ENCODE assay signal across 8 cellular contexts in the genomic region with DNA sequence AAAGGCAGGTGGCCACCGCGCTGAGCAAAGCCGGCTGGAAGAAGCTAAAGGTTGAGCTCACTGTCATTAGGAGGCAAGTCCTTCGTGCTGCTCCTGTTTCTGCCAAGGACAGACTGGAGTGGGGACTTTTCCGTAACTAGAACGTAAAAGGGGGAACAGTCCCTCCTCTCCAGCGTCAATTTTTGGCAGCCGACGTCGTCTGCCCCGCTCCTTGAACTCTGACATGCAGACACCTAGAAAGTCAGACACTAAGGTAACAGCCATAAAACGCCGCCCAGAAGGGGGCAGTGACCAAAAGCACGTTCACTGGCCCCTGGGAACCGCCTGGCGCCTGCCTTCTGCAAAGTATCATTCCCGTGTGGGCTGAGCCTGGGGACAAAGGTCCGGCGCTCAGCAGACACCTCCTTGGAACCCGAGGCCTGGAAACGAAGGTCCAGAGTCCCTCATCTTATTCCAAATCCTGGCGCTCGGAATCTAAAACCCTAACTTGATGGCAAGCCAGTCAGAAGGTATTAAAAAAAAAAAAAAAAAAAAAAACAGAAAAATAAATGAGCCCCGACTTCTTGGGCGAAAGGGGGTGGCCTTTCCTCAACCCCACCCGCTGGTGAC. TPM values are rescaled to one million over a fixed set of nuclear protein-coding genes. Genes with fewer than 3 reads are reported as not detected.
DNase-seq lines count a peak whose midpoint lies in the region; ATAC-seq and TF ChIP-seq lines count a peak whose summit lies in the region.

No MANE protein-coding gene starts in this region.

- TF ChIP-seq POLR2A in prostate gland (IDR thresholded peaks at IDR 0.05): no peak

- H3K27ac ChIP-seq in C4-2B (peak overlapping the region; percentile 74), heart right ventricle (peak overlapping the region; percentile 89 to 100 (median 98)), prostate gland (peak overlapping the region; percentile 94 to 99)

- WGBS in heart right ventricle, 2 donors: 4 to 5% methylated on average over 26 of the region's 26 CpGs
- 2% methylated on average over 26 of the region's 26 CpGs for WGBS in prostate gland

- no peak; the same call in 1 of the 2 replicates for TF ChIP-seq CTCF in C4-2B (conservative IDR thresholded peaks at IDR 0.05)
- peak in 7 of 9 donors; percentile 19 to 63 (median 50) for TF ChIP-seq CTCF in heart right ventricle (IDR thresholded peaks at IDR 0.05)
- TF ChIP-seq CTCF in prostate gland (IDR thresholded peaks at IDR 0.05): peak in 3 of 4 experiments; percentile 18 to 52 (median 44)

- DNase-seq in HCEC 1CT: peak; percentile 39
- DNase-seq in OCI-M1 (lab: John Stamatoyannopoulos, UW): peak; percentile 64
- DNase-seq in activated naive CD4-positive, alpha-beta T cell treated with anti-CD3 and anti-CD28 coated beads, Interleukin-2, amount 50 U/mL, for 16 hours: peak; percentile 40
- DNase-seq in heart right ventricle: peak; percentile 72 to 74
- peak; percentile 73 for DNase-seq in prostate gland (ENCODE audit: low spot score)
- no peak for DNase-seq in NCI-H1694 (lab: John Stamatoyannopoulos, UW)
- DNase-seq in NCI-H1436 (lab: John Stamatoyannopoulos, UW): no peak

- H3K9me3 ChIP-seq in heart right ventricle (no peaks in the 10 kb centered on the region), prostate gland (no peaks in the 10 kb centered on the region)

- H3K4me1 ChIP-seq in heart right ventricle (peaks cover 9 to 50% (median 31%) of the 10 kb centered on the region in 9 donors), prostate gland (replicated peaks) (no peaks in the 10 kb centered on the region)

- intact Hi-C loops in heart right ventricle (cut with DNase I): loop anchor here in 4 of 10 donors (2.0 to 5.0 kb wide), 3 partner anchors 45 to 115 kb away; no protein-coding TSS in a partner anchor
- intact Hi-C loops in prostate gland (cut with DNase I): no loop called here

- H3K4me3 ChIP-seq in heart right ventricle (peak overlapping the region; percentile 60 to 99 (median 84)), prostate gland (peak overlapping the region; percentile 60 to 83)

- ATAC-seq in heart right ventricle: peak; percentile 26 to 65 (median 56)

- H3K27me3 ChIP-seq in heart right ventricle (peaks cover 0 to 20% (median 0%) of the 10 kb centered on the region in 7 donors), prostate gland (replicated peaks; ENCODE audit: insufficient read depth) (no peaks in the 10 kb centered on the region)

- no peaks in the 10 kb centered on the region for H3K36me3 ChIP-seq in heart right ventricle
- H3K36me3 ChIP-seq in prostate gland: no peaks in the 10 kb centered on the region

RNA-seq across cellular contexts. Expression of a gene that starts 1.1 kb away (rescaled TPM):
- total RNA-seq in heart right ventricle: 100 to 1,000 TPM in 4 of 10 donors, 10 to 100 TPM in 6; 46.3 to 259 (median 82.7) TPM
- polyA plus RNA-seq in heart right ventricle: 10 to 100 TPM; 46.6 to 46.7 TPM
- 100 to 1,000 TPM in 1 of 2 donors, 10 to 100 TPM in 1; 53.5 to 198 TPM for total RNA-seq in prostate gland

RNA-seq across cellular contexts. Expression of a gene that starts 16.0 kb away (rescaled TPM):
- total RNA-seq in heart right ventricle (10 to 100 TPM; 23.3 to 72.3 (median 38.0) TPM), prostate gland (100 to 1,000 TPM; 124 to 237 TPM)
- polyA plus RNA-seq in heart right ventricle: 10 to 100 TPM; 36.0 to 77.8 TPM

RNA-seq across cellular contexts. Expression of a gene that starts 20.2 kb away (rescaled TPM):
- total RNA-seq in heart right ventricle (not detected), prostate gland (not detected)
- polyA plus RNA-seq in heart right ventricle: not detected

RNA-seq across cellular contexts. Expression of a gene that starts 38.3 kb away (rescaled TPM):
- total RNA-seq in heart right ventricle (10 to 100 TPM in 9 of 10 donors, 1 to 10 TPM in 1; 9.5 to 16.2 (median 12.0) TPM), prostate gland (10 to 100 TPM; 19.0 to 65.5 TPM)
- 10 to 100 TPM; 15.0 to 20.2 TPM for polyA plus RNA-seq in heart right ventricle

RNA-seq across cellular contexts. Expression of a gene that starts 48.6 kb away (rescaled TPM):
- total RNA-seq in heart right ventricle (1 to 10 TPM; 2.4 to 6.3 (median 3.9) TPM), prostate gland (10 to 100 TPM; 10.8 to 13.0 TPM)
- polyA plus RNA-seq in heart right ventricle: 1 to 10 TPM; 1.1 to 2.9 TPM

Comparison
In these comparisons a context has a peak if more than half of its experiments do, and no peak if none do; other contexts are left out.
1. DNase-seq: peak in HCEC 1CT (single experiment), OCI-M1 (single experiment), activated naive CD4-positive, alpha-beta T cell treated with anti-CD3 and anti-CD28 coated beads, Interleukin-2, amount 50 U/mL, for 16 hours (single experiment), heart right ventricle (2 of 2) and prostate gland (single experiment); none in NCI-H1694 (single experiment) and NCI-H1436 (single experiment).
2. Peak in every context shown above with its lines, with median percentiles within 50 percentile points of each other: H3K27ac ChIP-seq.